Comparison of ENCODE assay signal across 15 cellular contexts in the genomic region with DNA sequence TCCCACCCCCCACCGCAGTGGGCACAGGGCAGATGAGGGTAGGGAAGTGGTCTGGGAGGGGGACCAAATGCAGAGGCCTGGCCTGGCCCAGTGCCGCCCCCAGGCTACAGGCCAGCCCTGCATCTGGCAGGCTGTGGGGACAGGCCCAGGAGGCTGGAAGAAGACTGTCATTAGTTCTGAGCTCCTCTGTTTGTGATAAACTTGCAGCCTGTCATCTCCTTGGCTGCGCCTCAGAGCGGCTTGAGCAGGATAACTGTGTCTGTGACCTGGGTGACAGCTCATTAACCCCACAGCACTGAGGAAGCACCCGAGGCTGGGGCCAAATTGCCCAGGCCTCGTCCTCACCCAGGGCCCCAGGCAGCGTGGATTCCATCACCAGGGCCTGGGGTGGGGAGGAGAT. TPM values are rescaled to one million over a fixed set of nuclear protein-coding genes. Genes with fewer than 3 reads are reported as not detected.
"Had no signal": no experiment of that assay in that cellular context is flagged by ENCODE, and none has a peak within 500 bp of the region (broad histone marks: within the 10 kb centered on the region; RNA-seq: fewer than 3 reads in every experiment).

No MANE protein-coding gene starts in this region.

- H3K36me3 Mint-ChIP-seq: activated naive CD4-positive, alpha-beta T cell treated with anti-CD3 and anti-CD28 coated beads, Interleukin-2, amount 50 U/mL, for 72 hours; immature natural killer cell; memory B cell had no signal

- ATAC-seq: activated naive CD4-positive, alpha-beta T cell treated with anti-CD3 and anti-CD28 coated beads, Interleukin-2, amount 50 U/mL, for 72 hours; left lobe of liver had no signal

- DNase-seq: activated B cell treated with CpG ODN at 0.5 μM for 24 hours; activated CD4-positive, alpha-beta T cell treated with anti-CD3 and anti-CD28 coated beads, Interleukin-2, amount 50 U/mL, for 1 hour; activated T-cell treated with anti-CD3 and anti-CD28 coated beads for 4 hours; immature natural killer cell; nephron progenitor cell; stimulated activated CD4-positive, alpha-beta T cell treated with anti-CD3 and anti-CD28 coated beads, Interleukin-15, amount 100 ng/mL, for 24 hours; stimulated activated CD4-positive, alpha-beta T cell treated with anti-CD3 and anti-CD28 coated beads, Interleukin-4, amount 100 ng/mL, for 24 hours; thyroid gland had no signal

- H3K4me3 Mint-ChIP-seq: activated B cell treated with CpG ODN at 0.5 μM for 24 hours; immature natural killer cell; memory B cell; nephron progenitor cell; T-helper 1 cell treated with Interleukin-12 subunit alpha and Interleukin-12 subunit beta and Interleukin-4 antibody, amounts not matched to agents 30 μg/mL and 1 μg/mL, for 36 hours had no signal

- H3K27me3 ChIP-seq: thyroid gland, vagina had no signal

- H3K4me1 Mint-ChIP-seq: activated B cell treated with CpG ODN at 0.5 μM for 24 hours, immature natural killer cell, memory B cell had no signal

- H3K27ac Mint-ChIP-seq: activated B cell treated with CpG ODN at 0.5 μM for 24 hours, immature natural killer cell, memory B cell, nephron progenitor cell had no signal

- FAIRE-seq: TTC549 had no signal

- H3K4me3 ChIP-seq: thyroid gland, vagina had no signal

- H3K36me3 ChIP-seq: thyroid gland, vagina had no signal

- H3K9me3 Mint-ChIP-seq: activated B cell treated with CpG ODN at 0.5 μM for 24 hours; immature natural killer cell; memory B cell; T-helper 1 cell treated with Interleukin-12 subunit alpha and Interleukin-12 subunit beta and Interleukin-4 antibody, amounts not matched to agents 30 μg/mL and 1 μg/mL, for 36 hours had no signal

RNA-seq across cellular contexts. Expression of a gene that starts 23.9 kb away (rescaled TPM):
- total RNA-seq: activated CD8-positive, alpha-beta memory T cell treated with anti-CD3 and anti-CD28 coated beads for 36 hours; activated naive CD4-positive, alpha-beta T cell treated with anti-CD3 and anti-CD28 coated beads, Interleukin-2, amount 50 U/mL, for 72 hours had no signal
